ENCODE assay signal across 1 cellular context in the genomic region with DNA sequence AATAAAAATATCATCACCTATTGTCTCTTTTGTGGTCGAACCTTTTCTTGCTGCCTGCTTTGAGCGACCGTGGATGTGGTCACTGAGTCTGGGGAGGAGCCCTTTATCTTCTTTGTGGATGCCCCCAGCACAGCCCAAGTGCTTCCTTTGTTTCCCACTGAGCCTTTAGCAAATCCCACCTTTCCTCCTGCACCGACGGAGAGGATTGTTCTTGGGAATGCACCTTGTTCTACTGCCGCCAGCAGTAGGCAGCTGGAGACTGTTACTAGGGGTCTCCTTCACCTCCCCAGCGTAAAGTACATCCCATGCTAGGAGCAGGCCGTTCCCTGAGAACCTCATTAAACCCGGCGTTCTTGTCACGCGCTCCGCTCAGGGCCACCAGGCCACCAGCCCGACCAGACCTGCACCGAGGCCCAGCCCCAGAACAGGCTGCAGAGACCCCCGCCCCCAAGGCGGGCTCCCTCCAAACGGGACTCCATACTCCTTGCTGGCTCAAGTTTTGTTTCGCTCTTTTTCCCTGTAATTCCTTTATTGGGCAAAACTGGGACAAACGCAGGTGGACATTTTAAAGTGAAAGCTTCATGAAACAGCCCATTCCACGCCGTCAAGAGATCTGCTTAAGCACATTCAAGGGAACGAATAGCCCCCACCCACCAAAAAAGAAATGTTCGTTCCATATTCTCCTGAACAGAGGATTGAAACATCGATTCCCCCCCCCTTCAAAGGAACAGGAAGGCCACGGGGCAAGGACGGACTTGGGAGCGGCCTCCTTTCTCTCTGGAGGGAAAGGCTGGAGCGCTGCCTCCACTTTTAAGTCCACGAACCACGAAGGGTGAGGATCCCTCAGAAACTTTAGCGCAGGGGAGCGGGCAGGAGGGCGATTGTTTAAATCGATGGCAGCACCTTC.
A peak's percentile ranks its signal among the peaks of the same experiment; 100 is the strongest.
TF ChIP-seq lines count a peak whose summit lies in the region.

No MANE protein-coding gene starts in this region.

TF ChIP-seq in HepG2, 621 proteins besides CTCF, POLR2A, EP300 and RAD21 (continued from another document and continues in another):
- TF ChIP-seq, protein P1, sequence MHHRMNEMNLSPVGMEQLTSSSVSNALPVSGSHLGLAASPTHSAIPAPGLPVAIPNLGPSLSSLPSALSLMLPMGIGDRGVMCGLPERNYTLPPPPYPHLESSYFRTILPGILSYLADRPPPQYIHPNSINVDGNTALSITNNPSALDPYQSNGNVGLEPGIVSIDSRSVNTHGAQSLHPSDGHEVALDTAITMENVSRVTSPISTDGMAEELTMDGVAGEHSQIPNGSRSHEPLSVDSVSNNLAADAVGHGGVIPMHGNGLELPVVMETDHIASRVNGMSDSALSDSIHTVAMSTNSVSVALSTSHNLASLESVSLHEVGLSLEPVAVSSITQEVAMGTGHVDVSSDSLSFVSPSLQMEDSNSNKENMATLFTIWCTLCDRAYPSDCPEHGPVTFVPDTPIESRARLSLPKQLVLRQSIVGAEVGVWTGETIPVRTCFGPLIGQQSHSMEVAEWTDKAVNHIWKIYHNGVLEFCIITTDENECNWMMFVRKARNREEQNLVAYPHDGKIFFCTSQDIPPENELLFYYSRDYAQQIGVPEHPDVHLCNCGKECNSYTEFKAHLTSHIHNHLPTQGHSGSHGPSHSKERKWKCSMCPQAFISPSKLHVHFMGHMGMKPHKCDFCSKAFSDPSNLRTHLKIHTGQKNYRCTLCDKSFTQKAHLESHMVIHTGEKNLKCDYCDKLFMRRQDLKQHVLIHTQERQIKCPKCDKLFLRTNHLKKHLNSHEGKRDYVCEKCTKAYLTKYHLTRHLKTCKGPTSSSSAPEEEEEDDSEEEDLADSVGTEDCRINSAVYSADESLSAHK (CRISPR knock-in tag; IDR thresholded peaks at IDR 0.05; ENCODE audit: borderline replicate concordance), result no peak
- TF ChIP-seq ZNF768 (CRISPR knock-in tag; IDR thresholded peaks at IDR 0.05), result peak; percentile 63; the same call in 1 of the 2 replicates
- TF ChIP-seq ZFY (CRISPR knock-in tag; IDR thresholded peaks at IDR 0.05), result peak; percentile 63
- TF ChIP-seq FOXO1 (CRISPR knock-in tag; IDR thresholded peaks at IDR 0.05), result no peak
- no peak for TF ChIP-seq KDM4B (CRISPR knock-in tag; IDR thresholded peaks at IDR 0.05)
- TF ChIP-seq SMARCE1 (IDR thresholded peaks at IDR 0.05; ENCODE audit: borderline replicate concordance), result no peak
- no peak for TF ChIP-seq ZNF232 (CRISPR knock-in tag; IDR thresholded peaks at IDR 0.05; ENCODE audit: borderline replicate concordance)
- TF ChIP-seq THAP11 (CRISPR knock-in tag; IDR thresholded peaks at IDR 0.05), result 0 out of 2 replicates have a peak, but pooled peaks have one; percentile 56
- no peak for TF ChIP-seq FOXA3 (CRISPR knock-in tag; IDR thresholded peaks at IDR 0.05)
- TF ChIP-seq, protein P2, sequence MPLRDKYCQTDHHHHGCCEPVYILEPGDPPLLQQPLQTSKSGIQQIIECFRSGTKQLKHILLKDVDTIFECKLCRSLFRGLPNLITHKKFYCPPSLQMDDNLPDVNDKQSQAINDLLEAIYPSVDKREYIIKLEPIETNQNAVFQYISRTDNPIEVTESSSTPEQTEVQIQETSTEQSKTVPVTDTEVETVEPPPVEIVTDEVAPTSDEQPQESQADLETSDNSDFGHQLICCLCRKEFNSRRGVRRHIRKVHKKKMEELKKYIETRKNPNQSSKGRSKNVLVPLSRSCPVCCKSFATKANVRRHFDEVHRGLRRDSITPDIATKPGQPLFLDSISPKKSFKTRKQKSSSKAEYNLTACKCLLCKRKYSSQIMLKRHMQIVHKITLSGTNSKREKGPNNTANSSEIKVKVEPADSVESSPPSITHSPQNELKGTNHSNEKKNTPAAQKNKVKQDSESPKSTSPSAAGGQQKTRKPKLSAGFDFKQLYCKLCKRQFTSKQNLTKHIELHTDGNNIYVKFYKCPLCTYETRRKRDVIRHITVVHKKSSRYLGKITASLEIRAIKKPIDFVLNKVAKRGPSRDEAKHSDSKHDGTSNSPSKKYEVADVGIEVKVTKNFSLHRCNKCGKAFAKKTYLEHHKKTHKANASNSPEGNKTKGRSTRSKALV (CRISPR knock-in tag; IDR thresholded peaks at IDR 0.05), result 0 out of 2 replicates have a peak, but pooled peaks have one; percentile 16
- TF ChIP-seq ZNF446 (CRISPR knock-in tag; IDR thresholded peaks at IDR 0.05), result 0 out of 2 replicates have a peak, but pooled peaks have one; percentile 75
- TF ChIP-seq, protein P3, sequence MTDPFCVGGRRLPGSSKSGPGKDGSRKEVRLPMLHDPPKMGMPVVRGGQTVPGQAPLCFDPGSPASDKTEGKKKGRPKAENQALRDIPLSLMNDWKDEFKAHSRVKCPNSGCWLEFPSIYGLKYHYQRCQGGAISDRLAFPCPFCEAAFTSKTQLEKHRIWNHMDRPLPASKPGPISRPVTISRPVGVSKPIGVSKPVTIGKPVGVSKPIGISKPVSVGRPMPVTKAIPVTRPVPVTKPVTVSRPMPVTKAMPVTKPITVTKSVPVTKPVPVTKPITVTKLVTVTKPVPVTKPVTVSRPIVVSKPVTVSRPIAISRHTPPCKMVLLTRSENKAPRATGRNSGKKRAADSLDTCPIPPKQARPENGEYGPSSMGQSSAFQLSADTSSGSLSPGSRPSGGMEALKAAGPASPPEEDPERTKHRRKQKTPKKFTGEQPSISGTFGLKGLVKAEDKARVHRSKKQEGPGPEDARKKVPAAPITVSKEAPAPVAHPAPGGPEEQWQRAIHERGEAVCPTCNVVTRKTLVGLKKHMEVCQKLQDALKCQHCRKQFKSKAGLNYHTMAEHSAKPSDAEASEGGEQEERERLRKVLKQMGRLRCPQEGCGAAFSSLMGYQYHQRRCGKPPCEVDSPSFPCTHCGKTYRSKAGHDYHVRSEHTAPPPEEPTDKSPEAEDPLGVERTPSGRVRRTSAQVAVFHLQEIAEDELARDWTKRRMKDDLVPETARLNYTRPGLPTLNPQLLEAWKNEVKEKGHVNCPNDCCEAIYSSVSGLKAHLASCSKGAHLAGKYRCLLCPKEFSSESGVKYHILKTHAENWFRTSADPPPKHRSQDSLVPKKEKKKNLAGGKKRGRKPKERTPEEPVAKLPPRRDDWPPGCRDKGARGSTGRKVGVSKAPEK (CRISPR knock-in tag; IDR thresholded peaks at IDR 0.05; ENCODE audit: borderline replicate concordance), result peak; percentile 58; the same call in 1 of the 2 replicates
- no peak for TF ChIP-seq ZNF24 (IDR thresholded peaks at IDR 0.05)
- TF ChIP-seq TCF7L2 (IDR thresholded peaks at IDR 0.05; ENCODE audit: low read depth, low read length), result no peak
- TF ChIP-seq TBX2 (CRISPR knock-in tag; IDR thresholded peaks at IDR 0.05; ENCODE audit: borderline replicate concordance), result no peak
- no peak for TF ChIP-seq ZNF292 (CRISPR knock-in tag; IDR thresholded peaks at IDR 0.05; ENCODE audit: borderline replicate concordance, low read depth)
- TF ChIP-seq, protein P4, sequence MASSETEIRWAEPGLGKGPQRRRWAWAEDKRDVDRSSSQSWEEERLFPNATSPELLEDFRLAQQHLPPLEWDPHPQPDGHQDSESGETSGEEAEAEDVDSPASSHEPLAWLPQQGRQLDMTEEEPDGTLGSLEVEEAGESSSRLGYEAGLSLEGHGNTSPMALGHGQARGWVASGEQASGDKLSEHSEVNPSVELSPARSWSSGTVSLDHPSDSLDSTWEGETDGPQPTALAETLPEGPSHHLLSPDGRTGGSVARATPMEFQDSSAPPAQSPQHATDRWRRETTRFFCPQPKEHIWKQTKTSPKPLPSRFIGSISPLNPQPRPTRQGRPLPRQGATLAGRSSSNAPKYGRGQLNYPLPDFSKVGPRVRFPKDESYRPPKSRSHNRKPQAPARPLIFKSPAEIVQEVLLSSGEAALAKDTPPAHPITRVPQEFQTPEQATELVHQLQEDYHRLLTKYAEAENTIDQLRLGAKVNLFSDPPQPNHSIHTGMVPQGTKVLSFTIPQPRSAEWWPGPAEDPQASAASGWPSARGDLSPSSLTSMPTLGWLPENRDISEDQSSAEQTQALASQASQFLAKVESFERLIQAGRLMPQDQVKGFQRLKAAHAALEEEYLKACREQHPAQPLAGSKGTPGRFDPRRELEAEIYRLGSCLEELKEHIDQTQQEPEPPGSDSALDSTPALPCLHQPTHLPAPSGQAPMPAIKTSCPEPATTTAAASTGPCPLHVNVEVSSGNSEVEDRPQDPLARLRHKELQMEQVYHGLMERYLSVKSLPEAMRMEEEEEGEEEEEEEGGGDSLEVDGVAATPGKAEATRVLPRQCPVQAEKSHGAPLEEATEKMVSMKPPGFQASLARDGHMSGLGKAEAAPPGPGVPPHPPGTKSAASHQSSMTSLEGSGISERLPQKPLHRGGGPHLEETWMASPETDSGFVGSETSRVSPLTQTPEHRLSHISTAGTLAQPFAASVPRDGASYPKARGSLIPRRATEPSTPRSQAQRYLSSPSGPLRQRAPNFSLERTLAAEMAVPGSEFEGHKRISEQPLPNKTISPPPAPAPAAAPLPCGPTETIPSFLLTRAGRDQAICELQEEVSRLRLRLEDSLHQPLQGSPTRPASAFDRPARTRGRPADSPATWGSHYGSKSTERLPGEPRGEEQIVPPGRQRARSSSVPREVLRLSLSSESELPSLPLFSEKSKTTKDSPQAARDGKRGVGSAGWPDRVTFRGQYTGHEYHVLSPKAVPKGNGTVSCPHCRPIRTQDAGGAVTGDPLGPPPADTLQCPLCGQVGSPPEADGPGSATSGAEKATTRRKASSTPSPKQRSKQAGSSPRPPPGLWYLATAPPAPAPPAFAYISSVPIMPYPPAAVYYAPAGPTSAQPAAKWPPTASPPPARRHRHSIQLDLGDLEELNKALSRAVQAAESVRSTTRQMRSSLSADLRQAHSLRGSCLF (CRISPR knock-in tag; IDR thresholded peaks at IDR 0.05; ENCODE audit: borderline replicate concordance), result no peak
- TF ChIP-seq FLYWCH1 (CRISPR knock-in tag; IDR thresholded peaks at IDR 0.05), result no peak
- no peak; the same call in 1 of the 2 replicates for TF ChIP-seq CAMTA2 (CRISPR knock-in tag; IDR thresholded peaks at IDR 0.05; ENCODE audit: borderline replicate concordance)
- no peak for TF ChIP-seq ELF3 (CRISPR knock-in tag; IDR thresholded peaks at IDR 0.05)
- no peak; the same call in 1 of the 2 replicates for TF ChIP-seq NCOA2 (CRISPR knock-in tag; IDR thresholded peaks at IDR 0.05)
- TF ChIP-seq, protein P5, sequence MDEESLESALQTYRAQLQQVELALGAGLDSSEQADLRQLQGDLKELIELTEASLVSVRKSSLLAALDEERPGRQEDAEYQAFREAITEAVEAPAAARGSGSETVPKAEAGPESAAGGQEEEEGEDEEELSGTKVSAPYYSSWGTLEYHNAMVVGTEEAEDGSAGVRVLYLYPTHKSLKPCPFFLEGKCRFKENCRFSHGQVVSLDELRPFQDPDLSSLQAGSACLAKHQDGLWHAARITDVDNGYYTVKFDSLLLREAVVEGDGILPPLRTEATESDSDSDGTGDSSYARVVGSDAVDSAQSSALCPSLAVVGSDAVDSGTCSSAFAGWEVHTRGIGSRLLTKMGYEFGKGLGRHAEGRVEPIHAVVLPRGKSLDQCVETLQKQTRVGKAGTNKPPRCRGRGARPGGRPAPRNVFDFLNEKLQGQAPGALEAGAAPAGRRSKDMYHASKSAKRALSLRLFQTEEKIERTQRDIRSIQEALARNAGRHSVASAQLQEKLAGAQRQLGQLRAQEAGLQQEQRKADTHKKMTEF (CRISPR knock-in tag; IDR thresholded peaks at IDR 0.05), result no peak
- TF ChIP-seq, protein P6, sequence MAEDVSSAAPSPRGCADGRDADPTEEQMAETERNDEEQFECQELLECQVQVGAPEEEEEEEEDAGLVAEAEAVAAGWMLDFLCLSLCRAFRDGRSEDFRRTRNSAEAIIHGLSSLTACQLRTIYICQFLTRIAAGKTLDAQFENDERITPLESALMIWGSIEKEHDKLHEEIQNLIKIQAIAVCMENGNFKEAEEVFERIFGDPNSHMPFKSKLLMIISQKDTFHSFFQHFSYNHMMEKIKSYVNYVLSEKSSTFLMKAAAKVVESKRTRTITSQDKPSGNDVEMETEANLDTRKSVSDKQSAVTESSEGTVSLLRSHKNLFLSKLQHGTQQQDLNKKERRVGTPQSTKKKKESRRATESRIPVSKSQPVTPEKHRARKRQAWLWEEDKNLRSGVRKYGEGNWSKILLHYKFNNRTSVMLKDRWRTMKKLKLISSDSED (CRISPR knock-in tag; IDR thresholded peaks at IDR 0.05), result no peak
- TF ChIP-seq ZNF605 (CRISPR knock-in tag; IDR thresholded peaks at IDR 0.05), result no peak
- peak; percentile 86 for TF ChIP-seq POLR2AphosphoS5 (IDR thresholded peaks at IDR 0.05; ENCODE audit: low read depth, low read length)
- TF ChIP-seq, protein P7, sequence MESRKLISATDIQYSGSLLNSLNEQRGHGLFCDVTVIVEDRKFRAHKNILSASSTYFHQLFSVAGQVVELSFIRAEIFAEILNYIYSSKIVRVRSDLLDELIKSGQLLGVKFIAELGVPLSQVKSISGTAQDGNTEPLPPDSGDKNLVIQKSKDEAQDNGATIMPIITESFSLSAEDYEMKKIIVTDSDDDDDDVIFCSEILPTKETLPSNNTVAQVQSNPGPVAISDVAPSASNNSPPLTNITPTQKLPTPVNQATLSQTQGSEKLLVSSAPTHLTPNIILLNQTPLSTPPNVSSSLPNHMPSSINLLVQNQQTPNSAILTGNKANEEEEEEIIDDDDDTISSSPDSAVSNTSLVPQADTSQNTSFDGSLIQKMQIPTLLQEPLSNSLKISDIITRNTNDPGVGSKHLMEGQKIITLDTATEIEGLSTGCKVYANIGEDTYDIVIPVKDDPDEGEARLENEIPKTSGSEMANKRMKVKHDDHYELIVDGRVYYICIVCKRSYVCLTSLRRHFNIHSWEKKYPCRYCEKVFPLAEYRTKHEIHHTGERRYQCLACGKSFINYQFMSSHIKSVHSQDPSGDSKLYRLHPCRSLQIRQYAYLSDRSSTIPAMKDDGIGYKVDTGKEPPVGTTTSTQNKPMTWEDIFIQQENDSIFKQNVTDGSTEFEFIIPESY (CRISPR knock-in tag; IDR thresholded peaks at IDR 0.05), result peak; percentile 35; the same call in 1 of the 2 replicates
- no peak for TF ChIP-seq TRIM24 (CRISPR knock-in tag; IDR thresholded peaks at IDR 0.05)
- TF ChIP-seq, protein P8, sequence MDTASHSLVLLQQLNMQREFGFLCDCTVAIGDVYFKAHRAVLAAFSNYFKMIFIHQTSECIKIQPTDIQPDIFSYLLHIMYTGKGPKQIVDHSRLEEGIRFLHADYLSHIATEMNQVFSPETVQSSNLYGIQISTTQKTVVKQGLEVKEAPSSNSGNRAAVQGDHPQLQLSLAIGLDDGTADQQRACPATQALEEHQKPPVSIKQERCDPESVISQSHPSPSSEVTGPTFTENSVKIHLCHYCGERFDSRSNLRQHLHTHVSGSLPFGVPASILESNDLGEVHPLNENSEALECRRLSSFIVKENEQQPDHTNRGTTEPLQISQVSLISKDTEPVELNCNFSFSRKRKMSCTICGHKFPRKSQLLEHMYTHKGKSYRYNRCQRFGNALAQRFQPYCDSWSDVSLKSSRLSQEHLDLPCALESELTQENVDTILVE (CRISPR knock-in tag; IDR thresholded peaks at IDR 0.05), result no peak
- TF ChIP-seq, protein P9, sequence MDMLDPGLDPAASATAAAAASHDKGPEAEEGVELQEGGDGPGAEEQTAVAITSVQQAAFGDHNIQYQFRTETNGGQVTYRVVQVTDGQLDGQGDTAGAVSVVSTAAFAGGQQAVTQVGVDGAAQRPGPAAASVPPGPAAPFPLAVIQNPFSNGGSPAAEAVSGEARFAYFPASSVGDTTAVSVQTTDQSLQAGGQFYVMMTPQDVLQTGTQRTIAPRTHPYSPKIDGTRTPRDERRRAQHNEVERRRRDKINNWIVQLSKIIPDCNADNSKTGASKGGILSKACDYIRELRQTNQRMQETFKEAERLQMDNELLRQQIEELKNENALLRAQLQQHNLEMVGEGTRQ (IDR thresholded peaks at IDR 0.05; ENCODE audit: low read depth, low read length), result no peak
- TF ChIP-seq, protein P9 (CRISPR knock-in tag; IDR thresholded peaks at IDR 0.05; ENCODE audit: borderline replicate concordance), result no peak
- TF ChIP-seq MAFK (conservative IDR thresholded peaks at IDR 0.05 in 1 of 2, IDR thresholded peaks at IDR 0.05 in 1 of 2; ENCODE audit: low read length in 2 of 2), result no peak
- TF ChIP-seq SALL1 (CRISPR knock-in tag; IDR thresholded peaks at IDR 0.05), result peak; percentile 72
